Comparison of ENCODE assay signal across 1 cellular context in genomic region chr18:59899298-59900221, GRCh38.
TF ChIP-seq lines count a peak whose summit lies in the region.

PMAIP1 (plus strand) TSS chr18:59899996; CDS start chr18:59900178, 182 bp downstream.

TF ChIP-seq in HepG2, 621 proteins besides CTCF, POLR2A, EP300 and RAD21 (continued from another document and continues in another):
- peak; percentile 58 for TF ChIP-seq SAP130 (CRISPR knock-in tag; IDR thresholded peaks at IDR 0.05; ENCODE audit: low read depth)
- no peak for TF ChIP-seq ZBTB40 (IDR thresholded peaks at IDR 0.05)
- no peak for TF ChIP-seq ZBTB40 (CRISPR knock-in tag; IDR thresholded peaks at IDR 0.05)
- TF ChIP-seq ZNF235 (CRISPR knock-in tag; IDR thresholded peaks at IDR 0.05; ENCODE audit: borderline replicate concordance) = no peak
- TF ChIP-seq, protein P1, sequence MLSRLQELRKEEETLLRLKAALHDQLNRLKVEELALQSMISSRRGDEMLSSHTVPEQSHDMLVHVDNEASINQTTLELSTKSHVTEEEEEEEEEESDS (CRISPR knock-in tag; IDR thresholded peaks at IDR 0.05; ENCODE audit: borderline replicate concordance) = no peak
- peak; percentile 47; the same call in 1 of the 2 replicates for TF ChIP-seq ZNF263 (CRISPR knock-in tag; IDR thresholded peaks at IDR 0.05)
- TF ChIP-seq CEBPG (CRISPR knock-in tag; IDR thresholded peaks at IDR 0.05) = no peak
- peak; percentile 34; the same call in 1 of the 2 replicates for TF ChIP-seq ZNF777 (CRISPR knock-in tag; IDR thresholded peaks at IDR 0.05)
- no peak for TF ChIP-seq ZNF33A (CRISPR knock-in tag; IDR thresholded peaks at IDR 0.05; ENCODE audit: borderline replicate concordance)
- no peak for TF ChIP-seq MBNL3 (CRISPR knock-in tag; conservative IDR thresholded peaks at IDR 0.05)
- TF ChIP-seq GATAD1 (CRISPR knock-in tag; IDR thresholded peaks at IDR 0.05) = no peak
- TF ChIP-seq NONO (IDR thresholded peaks at IDR 0.05) = no peak
- TF ChIP-seq NONO (CRISPR knock-in tag; conservative IDR thresholded peaks at IDR 0.05) = peak; percentile 14; the same call in 1 of the 2 replicates
- TF ChIP-seq TFDP2 (CRISPR knock-in tag; IDR thresholded peaks at IDR 0.05) = peak; percentile 28; the same call in 1 of the 2 replicates
- TF ChIP-seq CREB1 (IDR thresholded peaks at IDR 0.05) = 0 out of 2 replicates have a peak, but pooled peaks have one; percentile 11
- TF ChIP-seq CREB1 (CRISPR knock-in tag; IDR thresholded peaks at IDR 0.05) = peak; percentile 35; the same call in 1 of the 2 replicates
- no peak for TF ChIP-seq NR2C2 (CRISPR knock-in tag; IDR thresholded peaks at IDR 0.05; ENCODE audit: borderline replicate concordance)
- TF ChIP-seq, protein P2, sequence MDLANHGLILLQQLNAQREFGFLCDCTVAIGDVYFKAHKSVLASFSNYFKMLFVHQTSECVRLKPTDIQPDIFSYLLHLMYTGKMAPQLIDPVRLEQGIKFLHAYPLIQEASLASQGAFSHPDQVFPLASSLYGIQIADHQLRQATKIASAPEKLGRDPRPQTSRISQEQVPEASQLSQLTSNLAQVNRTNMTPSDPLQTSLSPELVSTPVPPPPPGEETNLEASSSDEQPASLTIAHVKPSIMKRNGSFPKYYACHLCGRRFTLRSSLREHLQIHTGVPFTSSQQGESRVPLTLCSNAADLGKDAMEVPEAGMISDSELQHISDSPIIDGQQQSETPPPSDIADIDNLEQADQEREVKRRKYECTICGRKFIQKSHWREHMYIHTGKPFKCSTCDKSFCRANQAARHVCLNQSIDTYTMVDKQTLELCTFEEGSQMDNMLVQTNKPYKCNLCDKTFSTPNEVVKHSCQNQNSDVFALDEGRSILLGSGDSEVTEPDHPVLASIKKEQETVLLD (CRISPR knock-in tag; IDR thresholded peaks at IDR 0.05; ENCODE audit: low read depth) = no peak
- TF ChIP-seq, protein P3, sequence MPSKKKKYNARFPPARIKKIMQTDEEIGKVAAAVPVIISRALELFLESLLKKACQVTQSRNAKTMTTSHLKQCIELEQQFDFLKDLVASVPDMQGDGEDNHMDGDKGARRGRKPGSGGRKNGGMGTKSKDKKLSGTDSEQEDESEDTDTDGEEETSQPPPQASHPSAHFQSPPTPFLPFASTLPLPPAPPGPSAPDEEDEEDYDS (CRISPR knock-in tag; IDR thresholded peaks at IDR 0.05) = peak; percentile 85
- no peak for TF ChIP-seq KAT7 (CRISPR knock-in tag; IDR thresholded peaks at IDR 0.05; ENCODE audit: borderline replicate concordance)
- no peak for TF ChIP-seq ZNF251 (CRISPR knock-in tag; IDR thresholded peaks at IDR 0.05)
- peak; percentile 7 for TF ChIP-seq ASH2L (IDR thresholded peaks at IDR 0.05; ENCODE audit: insufficient read length, low read depth, low read length)
- TF ChIP-seq RAD51 (IDR thresholded peaks at IDR 0.05; ENCODE audit: borderline replicate concordance) = no peak
- TF ChIP-seq, protein P4, sequence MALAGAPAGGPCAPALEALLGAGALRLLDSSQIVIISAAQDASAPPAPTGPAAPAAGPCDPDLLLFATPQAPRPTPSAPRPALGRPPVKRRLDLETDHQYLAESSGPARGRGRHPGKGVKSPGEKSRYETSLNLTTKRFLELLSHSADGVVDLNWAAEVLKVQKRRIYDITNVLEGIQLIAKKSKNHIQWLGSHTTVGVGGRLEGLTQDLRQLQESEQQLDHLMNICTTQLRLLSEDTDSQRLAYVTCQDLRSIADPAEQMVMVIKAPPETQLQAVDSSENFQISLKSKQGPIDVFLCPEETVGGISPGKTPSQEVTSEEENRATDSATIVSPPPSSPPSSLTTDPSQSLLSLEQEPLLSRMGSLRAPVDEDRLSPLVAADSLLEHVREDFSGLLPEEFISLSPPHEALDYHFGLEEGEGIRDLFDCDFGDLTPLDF (CRISPR knock-in tag; IDR thresholded peaks at IDR 0.05) = 0 out of 2 replicates have a peak, but pooled peaks have one; percentile 45
- TF ChIP-seq ZNF746 (CRISPR knock-in tag; IDR thresholded peaks at IDR 0.05) = 0 out of 2 replicates have a peak, but pooled peaks have one; percentile 39
- no peak for TF ChIP-seq DNMT3B (CRISPR knock-in tag; conservative IDR thresholded peaks at IDR 0.05)
- no peak for TF ChIP-seq CREM (IDR thresholded peaks at IDR 0.05)
- no peak for TF ChIP-seq CREM (CRISPR knock-in tag; IDR thresholded peaks at IDR 0.05)
- TF ChIP-seq YEATS4 (CRISPR knock-in tag; IDR thresholded peaks at IDR 0.05; ENCODE audit: borderline replicate concordance) = 0 out of 2 replicates have a peak, but pooled peaks have one; percentile 32
- no peak for TF ChIP-seq ZXDC (CRISPR knock-in tag; IDR thresholded peaks at IDR 0.05)
- peak; percentile 42 for TF ChIP-seq HNRNPLL (IDR thresholded peaks at IDR 0.05; ENCODE audit: low read depth, low read length, poor library complexity, severe bottlenecking)
- peak; percentile 58 for TF ChIP-seq ZNF687 (CRISPR knock-in tag; IDR thresholded peaks at IDR 0.05)
- no peak for TF ChIP-seq CAMTA2 (CRISPR knock-in tag; IDR thresholded peaks at IDR 0.05; ENCODE audit: borderline replicate concordance)
- peak; percentile 44; the same call in 1 of the 2 replicates for TF ChIP-seq SALL1 (CRISPR knock-in tag; IDR thresholded peaks at IDR 0.05)
- no peak for TF ChIP-seq RELA (CRISPR knock-in tag; IDR thresholded peaks at IDR 0.05)
- 0 out of 2 replicates have a peak, but pooled peaks have one; percentile 31 for TF ChIP-seq ARHGAP35 (CRISPR knock-in tag; IDR thresholded peaks at IDR 0.05; ENCODE audit: borderline replicate concordance)
- no peak for TF ChIP-seq ZNF230 (CRISPR knock-in tag; IDR thresholded peaks at IDR 0.05)
- TF ChIP-seq RFXANK (CRISPR knock-in tag; IDR thresholded peaks at IDR 0.05) = no peak
- 0 out of 2 replicates have a peak, but pooled peaks have one; percentile 9 for TF ChIP-seq ZSCAN21 (CRISPR knock-in tag; IDR thresholded peaks at IDR 0.05; ENCODE audit: borderline replicate concordance)
- no peak for TF ChIP-seq ZKSCAN8 (CRISPR knock-in tag; IDR thresholded peaks at IDR 0.05; ENCODE audit: borderline replicate concordance)
- TF ChIP-seq SP1 (IDR thresholded peaks at IDR 0.05) = no peak
- no peak; the same call in 1 of the 2 replicates for TF ChIP-seq SP1 (CRISPR knock-in tag; IDR thresholded peaks at IDR 0.05)
- peak; percentile 75; the same call in 1 of the 2 replicates for TF ChIP-seq TAF1 (CRISPR knock-in tag; IDR thresholded peaks at IDR 0.05)
